Comparison of ENCODE assay signal across 22 cellular contexts in genomic region chr5:180381428-180381827, GRCh38. TPM values are rescaled to one million over a fixed set of nuclear protein-coding genes. Genes with fewer than 3 reads are reported as not detected.
"Had no signal": no experiment of that assay in that cellular context is flagged by ENCODE, and none has a peak within 500 bp of the region (broad histone marks: within the 10 kb centered on the region; RNA-seq: fewer than 3 reads in every experiment).

No MANE protein-coding gene starts in this region.

- H3K36me3 ChIP-seq: gastrocnemius medialis, heart left ventricle, left ventricle myocardium inferior, stomach, upper lobe of left lung had no signal

- H3K9me3 ChIP-seq: gastrocnemius medialis, heart left ventricle, left ventricle myocardium inferior, mucosa of descending colon, stomach, upper lobe of left lung had no signal

- H3K4me2 ChIP-seq: smooth muscle cell had no signal

- H3K4me1 Mint-ChIP-seq: activated B cell treated with CpG ODN at 0.5 μM for 24 hours; activated CD4-positive, alpha-beta memory T cell treated with anti-CD3 and anti-CD28 coated beads, Interleukin-2, amount 10 ng/mL, durations not matched to agents 7 days and 5 days; activated CD8-positive, alpha-beta memory T cell treated with anti-CD3 and anti-CD28 coated beads, Interleukin-2, amount 10 ng/mL, durations not matched to agents 7 days and 5 days; naive thymus-derived CD4-positive, alpha-beta T cell had no signal

- H3K4me3 Mint-ChIP-seq: activated B cell treated with CpG ODN at 0.5 μM for 24 hours; activated CD4-positive, alpha-beta memory T cell treated with anti-CD3 and anti-CD28 coated beads, Interleukin-2, amount 10 ng/mL, durations not matched to agents 7 days and 5 days; activated CD8-positive, alpha-beta memory T cell treated with anti-CD3 and anti-CD28 coated beads, Interleukin-2, amount 10 ng/mL, durations not matched to agents 7 days and 5 days; activated naive CD8-positive, alpha-beta T cell; dendritic cell treated with granulocyte-macrophage colony-stimulating factor and Interleukin-4, amounts not matched to agents 40 ng/mL and 50 ng/mL, for 4 days; memory B cell; naive thymus-derived CD4-positive, alpha-beta T cell had no signal

- H3K9ac ChIP-seq: parathyroid adenoma had no signal

- H3K4me3 ChIP-seq: gastrocnemius medialis, heart left ventricle, left ventricle myocardium inferior, mucosa of descending colon, smooth muscle cell, stomach, upper lobe of left lung had no signal

- H3K27me3 Mint-ChIP-seq: activated CD4-positive, alpha-beta memory T cell treated with anti-CD3 and anti-CD28 coated beads, Interleukin-2, amount 10 ng/mL, durations not matched to agents 7 days and 5 days had no signal

- H3K27ac ChIP-seq: gastrocnemius medialis, heart left ventricle, left ventricle myocardium inferior, parathyroid adenoma, stomach, upper lobe of left lung had no signal

- DNase-seq: activated B cell treated with CpG ODN at 0.5 μM for 24 hours; activated CD4-positive, alpha-beta memory T cell treated with anti-CD3 and anti-CD28 coated beads, Interleukin-2, amount 10 ng/mL, durations not matched to agents 7 days and 5 days; activated CD4-positive, alpha-beta T cell treated with anti-CD3 and anti-CD28 coated beads for 48 hours; activated CD8-positive, alpha-beta memory T cell treated with anti-CD3 and anti-CD28 coated beads, Interleukin-2, amount 10 ng/mL, durations not matched to agents 7 days and 5 days; effector CD8-positive, alpha-beta T cell; gastrocnemius medialis; heart left ventricle; kidney glomerular epithelial cell; left ventricle myocardium inferior; naive thymus-derived CD4-positive, alpha-beta T cell; stimulated activated CD4-positive, alpha-beta T cell treated with anti-CD3 and anti-CD28 coated beads, Interleukin-4, amount 100 ng/mL, for 1 hour; stomach; T-helper 9 cell; upper lobe of left lung had no signal

- H3K36me3 Mint-ChIP-seq: activated CD8-positive, alpha-beta memory T cell treated with anti-CD3 and anti-CD28 coated beads, Interleukin-2, amount 10 ng/mL, durations not matched to agents 7 days and 5 days; activated naive CD8-positive, alpha-beta T cell; memory B cell; naive thymus-derived CD4-positive, alpha-beta T cell had no signal

- H3K27me3 ChIP-seq: upper lobe of left lung had no signal

- H2AFZ ChIP-seq: parathyroid adenoma had no signal

- ATAC-seq: activated CD8-positive, alpha-beta memory T cell treated with anti-CD3 and anti-CD28 coated beads, Interleukin-2, amount 10 ng/mL, durations not matched to agents 7 days and 5 days; esophagus mucosa; gastrocnemius medialis; mucosa of descending colon; naive thymus-derived CD4-positive, alpha-beta T cell; sciatic nerve had no signal

- H3K27ac Mint-ChIP-seq: activated B cell treated with CpG ODN at 0.5 μM for 24 hours; activated CD4-positive, alpha-beta memory T cell treated with anti-CD3 and anti-CD28 coated beads, Interleukin-2, amount 10 ng/mL, durations not matched to agents 7 days and 5 days; activated CD8-positive, alpha-beta memory T cell treated with anti-CD3 and anti-CD28 coated beads, Interleukin-2, amount 10 ng/mL, durations not matched to agents 7 days and 5 days; activated naive CD8-positive, alpha-beta T cell; dendritic cell treated with granulocyte-macrophage colony-stimulating factor and Interleukin-4, amounts not matched to agents 40 ng/mL and 50 ng/mL, for 4 days; memory B cell; naive thymus-derived CD4-positive, alpha-beta T cell had no signal

- H3K79me2 ChIP-seq: parathyroid adenoma had no signal

- H3K4me1 ChIP-seq: gastrocnemius medialis, heart left ventricle, left ventricle myocardium inferior, parathyroid adenoma, stomach, upper lobe of left lung had no signal

- H3K9me3 Mint-ChIP-seq: activated B cell treated with CpG ODN at 0.5 μM for 24 hours; activated CD4-positive, alpha-beta memory T cell treated with anti-CD3 and anti-CD28 coated beads, Interleukin-2, amount 10 ng/mL, durations not matched to agents 7 days and 5 days; dendritic cell treated with granulocyte-macrophage colony-stimulating factor and Interleukin-4, amounts not matched to agents 40 ng/mL and 50 ng/mL, for 4 days; memory B cell had no signal

RNA-seq across cellular contexts. Expression of gene GFPT2, which starts 28.3 kb away (rescaled TPM):
- total RNA-seq: activated CD4-positive, alpha-beta memory T cell treated with anti-CD3 and anti-CD28 coated beads, Interleukin-2, amount 10 ng/mL, durations not matched to agents 7 days and 5 days had no signal
- polyA plus RNA-seq: naive thymus-derived CD4-positive, alpha-beta T cell had no signal
